In the genomic region with DNA sequence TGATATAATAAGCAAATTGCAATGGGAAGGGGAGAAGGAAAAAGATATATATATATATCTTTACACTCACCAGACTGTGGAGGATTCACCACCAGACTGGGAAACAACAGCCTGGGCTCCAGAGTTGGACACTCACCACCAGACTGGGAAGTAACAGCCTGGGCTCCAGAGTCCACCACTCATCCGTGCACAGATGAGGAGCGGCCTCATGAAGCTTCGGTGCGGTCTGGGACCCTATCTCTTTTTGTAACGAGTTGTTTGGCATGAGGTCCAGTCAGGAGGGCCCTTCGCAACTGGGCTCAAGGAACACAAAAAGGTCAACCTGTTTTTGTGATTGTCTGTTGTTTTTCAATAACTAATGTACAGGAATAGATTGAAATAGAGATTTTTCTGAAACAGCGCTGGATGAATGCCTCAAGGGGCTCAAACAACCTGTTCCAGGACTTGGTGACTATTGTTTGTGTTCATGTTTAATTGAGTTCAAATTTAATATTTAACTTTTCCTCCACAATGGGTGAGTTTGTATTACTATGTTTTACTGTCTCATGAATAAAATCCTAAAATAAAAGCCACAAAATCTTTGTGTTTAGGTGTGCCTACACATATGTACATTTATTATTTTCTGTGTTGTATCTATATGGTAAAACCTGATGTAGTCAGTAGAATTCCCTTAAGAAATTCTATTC, we compare ENCODE assay signal across 2 cellular contexts.
TF ChIP-seq lines count a peak whose summit lies in the region.

No MANE protein-coding gene starts in this region.

TF ChIP-seq in SK-N-SH treated with all-trans-retinoic acid at 6 μM for 48 hours, 23 proteins besides CTCF, POLR2A, EP300 and RAD21:
- TF ChIP-seq, protein P1, sequence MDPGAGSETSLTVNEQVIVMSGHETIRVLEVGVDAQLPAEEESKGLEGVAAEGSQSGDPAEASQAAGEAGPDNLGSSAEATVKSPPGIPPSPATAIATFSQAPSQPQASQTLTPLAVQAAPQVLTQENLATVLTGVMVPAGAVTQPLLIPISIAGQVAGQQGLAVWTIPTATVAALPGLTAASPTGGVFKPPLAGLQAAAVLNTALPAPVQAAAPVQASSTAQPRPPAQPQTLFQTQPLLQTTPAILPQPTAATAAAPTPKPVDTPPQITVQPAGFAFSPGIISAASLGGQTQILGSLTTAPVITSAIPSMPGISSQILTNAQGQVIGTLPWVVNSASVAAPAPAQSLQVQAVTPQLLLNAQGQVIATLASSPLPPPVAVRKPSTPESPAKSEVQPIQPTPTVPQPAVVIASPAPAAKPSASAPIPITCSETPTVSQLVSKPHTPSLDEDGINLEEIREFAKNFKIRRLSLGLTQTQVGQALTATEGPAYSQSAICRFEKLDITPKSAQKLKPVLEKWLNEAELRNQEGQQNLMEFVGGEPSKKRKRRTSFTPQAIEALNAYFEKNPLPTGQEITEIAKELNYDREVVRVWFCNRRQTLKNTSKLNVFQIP (CRISPR knock-in tag; IDR thresholded peaks at IDR 0.05; ENCODE audit: borderline replicate concordance, low read depth) = no peak

TF ChIP-seq in SK-N-SH, 30 proteins besides CTCF, POLR2A, EP300 and RAD21 (continued from another document):
- TF ChIP-seq, protein P2, sequence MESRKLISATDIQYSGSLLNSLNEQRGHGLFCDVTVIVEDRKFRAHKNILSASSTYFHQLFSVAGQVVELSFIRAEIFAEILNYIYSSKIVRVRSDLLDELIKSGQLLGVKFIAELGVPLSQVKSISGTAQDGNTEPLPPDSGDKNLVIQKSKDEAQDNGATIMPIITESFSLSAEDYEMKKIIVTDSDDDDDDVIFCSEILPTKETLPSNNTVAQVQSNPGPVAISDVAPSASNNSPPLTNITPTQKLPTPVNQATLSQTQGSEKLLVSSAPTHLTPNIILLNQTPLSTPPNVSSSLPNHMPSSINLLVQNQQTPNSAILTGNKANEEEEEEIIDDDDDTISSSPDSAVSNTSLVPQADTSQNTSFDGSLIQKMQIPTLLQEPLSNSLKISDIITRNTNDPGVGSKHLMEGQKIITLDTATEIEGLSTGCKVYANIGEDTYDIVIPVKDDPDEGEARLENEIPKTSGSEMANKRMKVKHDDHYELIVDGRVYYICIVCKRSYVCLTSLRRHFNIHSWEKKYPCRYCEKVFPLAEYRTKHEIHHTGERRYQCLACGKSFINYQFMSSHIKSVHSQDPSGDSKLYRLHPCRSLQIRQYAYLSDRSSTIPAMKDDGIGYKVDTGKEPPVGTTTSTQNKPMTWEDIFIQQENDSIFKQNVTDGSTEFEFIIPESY (IDR thresholded peaks at IDR 0.05; ENCODE audit: borderline replicate concordance, low read depth) = no peak
- TF ChIP-seq, protein P3, sequence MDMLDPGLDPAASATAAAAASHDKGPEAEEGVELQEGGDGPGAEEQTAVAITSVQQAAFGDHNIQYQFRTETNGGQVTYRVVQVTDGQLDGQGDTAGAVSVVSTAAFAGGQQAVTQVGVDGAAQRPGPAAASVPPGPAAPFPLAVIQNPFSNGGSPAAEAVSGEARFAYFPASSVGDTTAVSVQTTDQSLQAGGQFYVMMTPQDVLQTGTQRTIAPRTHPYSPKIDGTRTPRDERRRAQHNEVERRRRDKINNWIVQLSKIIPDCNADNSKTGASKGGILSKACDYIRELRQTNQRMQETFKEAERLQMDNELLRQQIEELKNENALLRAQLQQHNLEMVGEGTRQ (IDR thresholded peaks at IDR 0.05; ENCODE audit: borderline replicate concordance, low read depth, low read length) = no peak
- no peak for TF ChIP-seq MEF2A (IDR thresholded peaks at IDR 0.05; ENCODE audit: borderline replicate concordance, low read depth)
- no peak for TF ChIP-seq ELF1 (IDR thresholded peaks at IDR 0.05)
- no peak for TF ChIP-seq RXRA (IDR thresholded peaks at IDR 0.05; ENCODE audit: borderline replicate concordance, low read depth)
- TF ChIP-seq MXI1 (IDR thresholded peaks at IDR 0.05; ENCODE audit: low read depth, low read length) = no peak
